Comparison of ENCODE assay signal across 13 cellular contexts in genomic region chr17:59357219-59357699, GRCh38. TPM values are rescaled to one million over a fixed set of nuclear protein-coding genes. Genes with fewer than 3 reads are reported as not detected.
A peak's percentile ranks its signal among the peaks of the same experiment; 100 is the strongest.
DNase-seq lines count a peak whose midpoint lies in the region; ATAC-seq and TF ChIP-seq lines count a peak whose summit lies in the region.
"Had no signal": no experiment of that assay in that cellular context is flagged by ENCODE, and none has a peak within 500 bp of the region (broad histone marks: within the 10 kb centered on the region; RNA-seq: fewer than 3 reads in every experiment).

No MANE protein-coding gene starts in this region.

- no peak overlapping the region for H2AFZ ChIP-seq in SK-N-SH (ENCODE audit: low read depth)

- peaks cover 19% of the 10 kb centered on the region for H3K79me2 ChIP-seq in SK-N-SH (ENCODE audit: insufficient read depth)

- H3K4me3 ChIP-seq in SK-N-SH (ENCODE audit: low read depth in 2 of 2, low read length in 1 of 2) (no peak overlapping the region), testis (no peak overlapping the region)

- no peak for TF ChIP-seq EP300 in SK-N-SH (IDR thresholded peaks at IDR 0.05; ENCODE audit: borderline replicate concordance in 1 of 2, low read depth in 1 of 2, low read length in 1 of 2)

- no peaks in the 10 kb centered on the region for H3K9me2 ChIP-seq in SK-N-SH

- H3K36me3 ChIP-seq in SK-N-SH (replicated peaks in 1 of 2; ENCODE audit: control insufficient read depth in 1 of 2, insufficient read depth in 2 of 2, low read length in 1 of 2) (peaks cover 2 to 5% of the 10 kb centered on the region in 2 experiments), testis (ENCODE audit: low read depth, missing control alignments) (no peaks in the 10 kb centered on the region)

- CTCF ChIA-PET in SK-N-SH (lab: Yijun Ruan, JAX): interaction anchor here (0.8 to 2.7 kb wide), 5 partner anchors 14 to 68 kb away, joined by 3 to 15 read pairs (median 4); no protein-coding TSS in a partner anchor

- no peaks in the 10 kb centered on the region for H3K27me3 ChIP-seq in SK-N-SH (ENCODE audit: insufficient read depth)
- H3K27me3 ChIP-seq in testis: no peaks in the 10 kb centered on the region

- peak overlapping the region; percentile 51 for H3K4me2 ChIP-seq in SK-N-SH

- peak overlapping the region; percentile 23 to 87; a peak in 3 of 4 replicates for H3K27ac ChIP-seq in SK-N-SH (ENCODE audit: low read depth in 2 of 2, low read length in 1 of 2)
- peak overlapping the region; percentile 61 to 79 for H3K27ac ChIP-seq in testis
- H3K27ac ChIP-seq: 22Rv1 had no signal

- DNase-seq in SK-N-SH (no peak), astrocyte of the hippocampus (ENCODE audit: low read depth, low spot score) (peak; percentile 80), myocyte (ENCODE audit: low read depth) (peak; percentile 48), testis (no peak), SK-N-DZ (ENCODE audit: low spot score) (no peak), DMS 273 treated with DMSO at 0.1 percent for 48 hours (lab: John Stamatoyannopoulos, UW) (no peak), LoVo (ENCODE audit: low spot score) (no peak)
- DNase-seq: activated naive CD8-positive, alpha-beta T cell treated with anti-CD3 and anti-CD28 coated beads, Interleukin-2, amount 10 ng/mL, durations not matched to agents 7 days and 5 days; effector CD8-positive, alpha-beta T cell; natural killer cell; NCI-H187 treated with DMSO at 0.1 percent for 48 hours had no signal

- H3K9me3 ChIP-seq in SK-N-SH: no peaks in the 10 kb centered on the region
- H3K9me3 ChIP-seq in testis: no peaks in the 10 kb centered on the region

- no peak for TF ChIP-seq POLR2A in testis (IDR thresholded peaks at IDR 0.05)

- H3K9ac ChIP-seq in SK-N-SH: peak overlapping the region; percentile 37; the same call in 1 of the 2 replicates

- no peaks in the 10 kb centered on the region; the same call in 1 of the 2 replicates for H4K20me1 ChIP-seq in SK-N-SH (ENCODE audit: insufficient read depth)

- TF ChIP-seq CTCF in SK-N-SH (IDR thresholded peaks at IDR 0.05): no peak
- no peak for TF ChIP-seq CTCF in testis (IDR thresholded peaks at IDR 0.05)

- intact Hi-C loops in testis (cut with DNase I; ENCODE audit: low total_unique reads): no loop called here

- ATAC-seq in SK-N-SH treated with all-trans-retinoic acid at 6 μM for 48 hours: no peak; the same call in 2 of the 3 replicates
- ATAC-seq: natural killer cell had no signal

- no peak for TF ChIP-seq RAD21 in SK-N-SH (IDR thresholded peaks at IDR 0.05; ENCODE audit: low read length)

- H3K4me1 ChIP-seq in SK-N-SH (ENCODE audit: control insufficient read depth in 1 of 2, insufficient read depth in 2 of 2, low read depth in 1 of 2, low read length in 1 of 2): peaks cover 17 to 36% of the 10 kb centered on the region in 2 experiments
- peaks cover 57% of the 10 kb centered on the region for H3K4me1 ChIP-seq in testis

- peaks cover 48% of the 10 kb centered on the region for H3F3A ChIP-seq in SK-N-SH (replicated peaks; ENCODE audit: insufficient read depth)

- POLR2A ChIA-PET in SK-N-SH (lab: Yijun Ruan, JAX): no interaction called here

TF ChIP-seq in SK-N-SH, 30 proteins besides CTCF, POLR2A, EP300 and RAD21 (continues in another document):
- TF ChIP-seq RCOR1 (IDR thresholded peaks at IDR 0.05; ENCODE audit: low read length): no peak
- no peak for TF ChIP-seq SIN3A (IDR thresholded peaks at IDR 0.05; ENCODE audit: borderline replicate concordance, low read depth, low read length)
- no peak for TF ChIP-seq TEAD4 (IDR thresholded peaks at IDR 0.05; ENCODE audit: borderline replicate concordance, insufficient read depth)
- TF ChIP-seq JUND (IDR thresholded peaks at IDR 0.05): no peak
- TF ChIP-seq REST (IDR thresholded peaks at IDR 0.05; ENCODE audit: low read depth, low read length): no peak
- no peak for TF ChIP-seq ELF1 (IDR thresholded peaks at IDR 0.05)
- TF ChIP-seq FOXM1 (IDR thresholded peaks at IDR 0.05; ENCODE audit: low read depth): no peak
- no peak for TF ChIP-seq PBX3 (IDR thresholded peaks at IDR 0.05)

TF ChIP-seq in SK-N-SH treated with all-trans-retinoic acid at 6 μM for 48 hours, 23 proteins besides CTCF, POLR2A, EP300 and RAD21:
- TF ChIP-seq TCF4 (CRISPR knock-in tag; IDR thresholded peaks at IDR 0.05; ENCODE audit: borderline replicate concordance): no peak
- no peak for TF ChIP-seq ZFP3 (CRISPR knock-in tag; IDR thresholded peaks at IDR 0.05)
- no peak for TF ChIP-seq ARNTL (CRISPR knock-in tag; IDR thresholded peaks at IDR 0.05; ENCODE audit: borderline replicate concordance, low read depth)
- TF ChIP-seq PATZ1 (CRISPR knock-in tag; IDR thresholded peaks at IDR 0.05; ENCODE audit: borderline replicate concordance): no peak
- TF ChIP-seq POU6F1 (CRISPR knock-in tag; IDR thresholded peaks at IDR 0.05; ENCODE audit: borderline replicate concordance, low read depth): no peak

RNA-seq across cellular contexts. Expression of gene YPEL2, which starts 25.8 kb away (rescaled TPM):
- 3.2 and 5.5 TPM in 2 replicates for polyA plus RNA-seq in SK-N-SH (2012; rRNA removed)
- 4.7 and 5.4 TPM in 2 replicates for polyA plus RNA-seq in SK-N-SH (2012; cell fraction: cytosol; rRNA removed)
- 5.5 and 10.2 TPM in 2 replicates for polyA plus RNA-seq in SK-N-SH (2012; cell fraction: nucleus; rRNA removed)
- total RNA-seq in myocyte: 12.3 and 16.2 TPM in 2 replicates
- polyA plus RNA-seq in myocyte (2012): 11.3 TPM
- 10 to 100 TPM; 39.8 to 48.3 TPM for total RNA-seq in testis
- polyA plus RNA-seq in testis (ENCODE audit: insufficient read depth, low read depth, low replicate concordance): 20.5 TPM
- polyA plus RNA-seq in SK-N-DZ (2014; cell fraction: cytosol; rRNA removed): 5.8 and 6.0 TPM in 2 replicates
- polyA plus RNA-seq in SK-N-DZ (2014; cell fraction: nucleus; rRNA removed): 5.7 and 7.3 TPM in 2 replicates

Comparison
In these comparisons a context has a peak if more than half of its experiments do, and no peak if none do; other contexts are left out.
1. DNase-seq: peak in astrocyte of the hippocampus (single experiment) and myocyte (single experiment); none in SK-N-SH (single experiment), testis (single experiment), SK-N-DZ (single experiment), DMS 273 treated with DMSO at 0.1 percent for 48 hours (single experiment) and LoVo (single experiment).